In genomic region chr1:11888877-11889208, GRCh38 we compare ENCODE assay signal across 28 cellular contexts. TPM values are rescaled to one million over a fixed set of nuclear protein-coding genes. Genes with fewer than 3 reads are reported as not detected.
"Had no signal": no experiment of that assay in that cellular context is flagged by ENCODE, and none has a peak within 500 bp of the region (broad histone marks: within the 10 kb centered on the region; RNA-seq: fewer than 3 reads in every experiment).

No MANE protein-coding gene starts in this region.

- H3K27ac ChIP-seq: colonic mucosa, esophagus squamous epithelium, left lung, lower lobe of right lung, pancreas, sigmoid colon, testis, tibial artery had no signal

- H3K27me3 Mint-ChIP-seq: dendritic cell treated with granulocyte-macrophage colony-stimulating factor and Interleukin-4, amounts not matched to agents 40 ng/mL and 50 ng/mL, for 4 days had no signal

- H3K9me3 Mint-ChIP-seq: central memory CD8-positive, alpha-beta T cell; dendritic cell treated with granulocyte-macrophage colony-stimulating factor and Interleukin-4, amounts not matched to agents 40 ng/mL and 50 ng/mL, for 4 days; natural killer cell; stimulated activated memory B cell treated with anti-CD40 and anti-IgM and Interleukin-4, amounts not matched to agents 10 μg/mL and 1 μg/mL and 100 μg/mL, for 72 hours; type B pancreatic cell had no signal

- H3K36me3 ChIP-seq: colonic mucosa, esophagus squamous epithelium, left lung, lower lobe of right lung, pancreas, sigmoid colon, tibial artery had no signal

- H3K36me3 Mint-ChIP-seq: natural killer cell; stimulated activated memory B cell treated with anti-CD40 and anti-IgM and Interleukin-4, amounts not matched to agents 10 μg/mL and 1 μg/mL and 100 μg/mL, for 72 hours; type B pancreatic cell had no signal

- ATAC-seq: left lung; lower lobe of right lung; natural killer cell; pancreas; stimulated activated memory B cell treated with anti-CD40 and anti-IgM and Interleukin-4, amounts not matched to agents 10 μg/mL and 1 μg/mL and 100 μg/mL, for 72 hours; stimulated activated naive CD8-positive, alpha-beta T cell treated with anti-CD3 and anti-CD28 coated beads, Interleukin-15, Interleukin-2, amounts not matched to agents 100 U/mL and 50 U/mL, for 24 hours had no signal

- H3K4me3 ChIP-seq: colonic mucosa, esophagus squamous epithelium, left lung, lower lobe of right lung, pancreas, sigmoid colon, testis, tibial artery had no signal

- H3K4me3 Mint-ChIP-seq: central memory CD8-positive, alpha-beta T cell; dendritic cell treated with granulocyte-macrophage colony-stimulating factor and Interleukin-4, amounts not matched to agents 40 ng/mL and 50 ng/mL, for 4 days; natural killer cell; stimulated activated memory B cell treated with anti-CD40 and anti-IgM and Interleukin-4, amounts not matched to agents 10 μg/mL and 1 μg/mL and 100 μg/mL, for 72 hours; type B pancreatic cell had no signal

- FAIRE-seq: kidney, pancreas had no signal

- H3K27me3 ChIP-seq: colonic mucosa, left lung, pancreas, testis had no signal

- H3K27ac Mint-ChIP-seq: dendritic cell treated with granulocyte-macrophage colony-stimulating factor and Interleukin-4, amounts not matched to agents 40 ng/mL and 50 ng/mL, for 4 days; natural killer cell; stimulated activated memory B cell treated with anti-CD40 and anti-IgM and Interleukin-4, amounts not matched to agents 10 μg/mL and 1 μg/mL and 100 μg/mL, for 72 hours; type B pancreatic cell had no signal

- DNase-seq: colonic mucosa; effector memory CD4-positive, alpha-beta T cell; erythroblast; esophagus squamous epithelium; foreskin melanocyte; glutamatergic neuron; kidney; left lung; lower lobe of right lung; natural killer cell; occipital lobe; pancreas; retina; sigmoid colon; stimulated activated CD4-positive, alpha-beta T cell treated with anti-CD3 and anti-CD28 coated beads, Interleukin-4, amount 100 ng/mL, for 4 hours; stimulated activated naive CD8-positive, alpha-beta T cell treated with anti-CD3 and anti-CD28 coated beads, Interleukin-15, Interleukin-2, amounts not matched to agents 100 U/mL and 50 U/mL, for 24 hours; testis; tibial artery had no signal

- H3K4me1 ChIP-seq: colonic mucosa, esophagus squamous epithelium, lower lobe of right lung, pancreas, sigmoid colon, testis, tibial artery had no signal

- H3K9me3 ChIP-seq: colonic mucosa, esophagus squamous epithelium, left lung, lower lobe of right lung, pancreas, sigmoid colon, testis, tibial artery had no signal

RNA-seq across cellular contexts. Expression of gene NPPB, which starts 30.1 kb away (rescaled TPM):
- total RNA-seq: chondrocyte, colonic mucosa, esophagus squamous epithelium, kidney, left lung, lower lobe of right lung, mesenteric fat pad, natural killer cell, posterior vena cava, pulmonary artery endothelial cell, sigmoid colon, urinary bladder had no signal
- polyA plus RNA-seq: neural cell, urinary bladder had no signal

RNA-seq across cellular contexts. Expression of gene NPPA, which starts 41.3 kb away (rescaled TPM):
- total RNA-seq: chondrocyte, esophagus squamous epithelium, mesenteric fat pad, natural killer cell, pulmonary artery endothelial cell, sigmoid colon, testis, urinary bladder had no signal
- polyA plus RNA-seq: neural cell had no signal
